ENCODE assay signal across 1 cellular context in genomic region chr12:121857322-121858246, GRCh38.
TF ChIP-seq lines count a peak whose summit lies in the region.

No MANE protein-coding gene starts in this region.

TF ChIP-seq in HepG2, 621 proteins besides CTCF, POLR2A, EP300 and RAD21 (continued from another document and continues in another):
- TF ChIP-seq IKZF4 (CRISPR knock-in tag; IDR thresholded peaks at IDR 0.05; ENCODE audit: borderline replicate concordance, low read depth, not compliant biosample characterization) (no peak), PAF1 (CRISPR knock-in tag; IDR thresholded peaks at IDR 0.05) (no peak), REL (CRISPR knock-in tag; conservative IDR thresholded peaks at IDR 0.05) (0 out of 2 replicates have a peak, but pooled peaks have one; percentile 67), BCL6 (CRISPR knock-in tag; IDR thresholded peaks at IDR 0.05) (peak; percentile 28; the same call in 1 of the 2 replicates), ARID2 (CRISPR knock-in tag; IDR thresholded peaks at IDR 0.05; ENCODE audit: borderline replicate concordance) (no peak), NCOA2 (CRISPR knock-in tag; IDR thresholded peaks at IDR 0.05) (peak; percentile 71), ZNF224 (CRISPR knock-in tag; IDR thresholded peaks at IDR 0.05) (no peak), ZNF136 (CRISPR knock-in tag; IDR thresholded peaks at IDR 0.05; ENCODE audit: low read depth) (no peak), GABPB1 (CRISPR knock-in tag; IDR thresholded peaks at IDR 0.05) (peak; percentile 88), AHR (CRISPR knock-in tag; IDR thresholded peaks at IDR 0.05) (0 out of 2 replicates have a peak, but pooled peaks have one; percentile 36), MYC (CRISPR knock-in tag; IDR thresholded peaks at IDR 0.05; ENCODE audit: borderline replicate concordance) (peak; percentile 68; the same call in 1 of the 2 replicates), MLX (CRISPR knock-in tag; IDR thresholded peaks at IDR 0.05) (0 out of 2 replicates have a peak, but pooled peaks have one; percentile 45), KDM3A (CRISPR knock-in tag; IDR thresholded peaks at IDR 0.05; ENCODE audit: low read depth) (peak; percentile 42; the same call in 1 of the 2 replicates), FOXP1 (IDR thresholded peaks at IDR 0.05) (no peak), FOXP1 (CRISPR knock-in tag; IDR thresholded peaks at IDR 0.05) (peak; percentile 47; the same call in 1 of the 2 replicates), KDM6A (CRISPR knock-in tag; IDR thresholded peaks at IDR 0.05; ENCODE audit: low read depth) (peak; percentile 94), HNF4A (CRISPR knock-in tag; IDR thresholded peaks at IDR 0.05) (peak; percentile 93), ZBTB39 (CRISPR knock-in tag; IDR thresholded peaks at IDR 0.05) (no peak; the same call in 1 of the 2 replicates), NFE2L2 (IDR thresholded peaks at IDR 0.05; ENCODE audit: low read length) (no peak; the same call in 1 of the 2 replicates), FOXP4 (CRISPR knock-in tag; IDR thresholded peaks at IDR 0.05) (peak; percentile 68), SNAI1 (CRISPR knock-in tag; IDR thresholded peaks at IDR 0.05; ENCODE audit: borderline replicate concordance) (0 out of 2 replicates have a peak, but pooled peaks have one; percentile 67), ATF4 (CRISPR knock-in tag; IDR thresholded peaks at IDR 0.05) (peak in 1 of 2 experiments; percentile 89; a peak in 2 of 4 replicates), STAG1 (CRISPR knock-in tag; IDR thresholded peaks at IDR 0.05) (0 out of 2 replicates have a peak, but pooled peaks have one; percentile 7), ZNF567 (CRISPR knock-in tag; IDR thresholded peaks at IDR 0.05; ENCODE audit: borderline replicate concordance) (0 out of 2 replicates have a peak, but pooled peaks have one; percentile 33), NCOA1 (CRISPR knock-in tag; IDR thresholded peaks at IDR 0.05) (no peak), ZNF724P (CRISPR knock-in tag; IDR thresholded peaks at IDR 0.05; ENCODE audit: borderline replicate concordance) (no peak), ELF1 (CRISPR knock-in tag; IDR thresholded peaks at IDR 0.05) (peak; percentile 78), PHF20 (CRISPR knock-in tag; IDR thresholded peaks at IDR 0.05) (peak; percentile 68; the same call in 1 of the 2 replicates), ZNF775 (CRISPR knock-in tag; IDR thresholded peaks at IDR 0.05; ENCODE audit: borderline replicate concordance) (0 out of 2 replicates have a peak, but pooled peaks have one; percentile 59), ZNF788 (CRISPR knock-in tag; IDR thresholded peaks at IDR 0.05; ENCODE audit: borderline replicate concordance) (peak; percentile 46; the same call in 1 of the 2 replicates), RBFOX2 (IDR thresholded peaks at IDR 0.05; ENCODE audit: low read depth, low read length) (0 out of 2 replicates have a peak, but pooled peaks have one; percentile 24), TBX2 (CRISPR knock-in tag; IDR thresholded peaks at IDR 0.05; ENCODE audit: borderline replicate concordance) (peak; percentile 53; the same call in 1 of the 2 replicates), SAP130 (CRISPR knock-in tag; IDR thresholded peaks at IDR 0.05; ENCODE audit: low read depth) (peak; percentile 81), CEBPB (IDR thresholded peaks at IDR 0.05; ENCODE audit: borderline replicate concordance, low read depth, low read length) (peak; percentile 65; the same call in 1 of the 2 replicates), ZNF543 (CRISPR knock-in tag; IDR thresholded peaks at IDR 0.05) (peak; percentile 88; the same call in 1 of the 2 replicates), ZNF670 (CRISPR knock-in tag; IDR thresholded peaks at IDR 0.05; ENCODE audit: borderline replicate concordance) (peak; percentile 92)
- TF ChIP-seq, protein P1, sequence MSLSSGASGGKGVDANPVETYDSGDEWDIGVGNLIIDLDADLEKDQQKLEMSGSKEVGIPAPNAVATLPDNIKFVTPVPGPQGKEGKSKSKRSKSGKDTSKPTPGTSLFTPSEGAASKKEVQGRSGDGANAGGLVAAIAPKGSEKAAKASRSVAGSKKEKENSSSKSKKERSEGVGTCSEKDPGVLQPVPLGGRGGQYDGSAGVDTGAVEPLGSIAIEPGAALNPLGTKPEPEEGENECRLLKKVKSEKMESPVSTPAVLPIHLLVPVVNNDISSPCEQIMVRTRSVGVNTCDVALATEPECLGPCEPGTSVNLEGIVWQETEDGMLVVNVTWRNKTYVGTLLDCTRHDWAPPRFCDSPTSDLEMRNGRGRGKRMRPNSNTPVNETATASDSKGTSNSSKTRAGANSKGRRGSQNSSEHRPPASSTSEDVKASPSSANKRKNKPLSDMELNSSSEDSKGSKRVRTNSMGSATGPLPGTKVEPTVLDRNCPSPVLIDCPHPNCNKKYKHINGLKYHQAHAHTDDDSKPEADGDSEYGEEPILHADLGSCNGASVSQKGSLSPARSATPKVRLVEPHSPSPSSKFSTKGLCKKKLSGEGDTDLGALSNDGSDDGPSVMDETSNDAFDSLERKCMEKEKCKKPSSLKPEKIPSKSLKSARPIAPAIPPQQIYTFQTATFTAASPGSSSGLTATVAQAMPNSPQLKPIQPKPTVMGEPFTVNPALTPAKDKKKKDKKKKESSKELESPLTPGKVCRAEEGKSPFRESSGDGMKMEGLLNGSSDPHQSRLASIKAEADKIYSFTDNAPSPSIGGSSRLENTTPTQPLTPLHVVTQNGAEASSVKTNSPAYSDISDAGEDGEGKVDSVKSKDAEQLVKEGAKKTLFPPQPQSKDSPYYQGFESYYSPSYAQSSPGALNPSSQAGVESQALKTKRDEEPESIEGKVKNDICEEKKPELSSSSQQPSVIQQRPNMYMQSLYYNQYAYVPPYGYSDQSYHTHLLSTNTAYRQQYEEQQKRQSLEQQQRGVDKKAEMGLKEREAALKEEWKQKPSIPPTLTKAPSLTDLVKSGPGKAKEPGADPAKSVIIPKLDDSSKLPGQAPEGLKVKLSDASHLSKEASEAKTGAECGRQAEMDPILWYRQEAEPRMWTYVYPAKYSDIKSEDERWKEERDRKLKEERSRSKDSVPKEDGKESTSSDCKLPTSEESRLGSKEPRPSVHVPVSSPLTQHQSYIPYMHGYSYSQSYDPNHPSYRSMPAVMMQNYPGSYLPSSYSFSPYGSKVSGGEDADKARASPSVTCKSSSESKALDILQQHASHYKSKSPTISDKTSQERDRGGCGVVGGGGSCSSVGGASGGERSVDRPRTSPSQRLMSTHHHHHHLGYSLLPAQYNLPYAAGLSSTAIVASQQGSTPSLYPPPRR (CRISPR knock-in tag; IDR thresholded peaks at IDR 0.05; ENCODE audit: borderline replicate concordance), result peak; percentile 80; the same call in 1 of the 2 replicates
- TF ChIP-seq, protein P2, sequence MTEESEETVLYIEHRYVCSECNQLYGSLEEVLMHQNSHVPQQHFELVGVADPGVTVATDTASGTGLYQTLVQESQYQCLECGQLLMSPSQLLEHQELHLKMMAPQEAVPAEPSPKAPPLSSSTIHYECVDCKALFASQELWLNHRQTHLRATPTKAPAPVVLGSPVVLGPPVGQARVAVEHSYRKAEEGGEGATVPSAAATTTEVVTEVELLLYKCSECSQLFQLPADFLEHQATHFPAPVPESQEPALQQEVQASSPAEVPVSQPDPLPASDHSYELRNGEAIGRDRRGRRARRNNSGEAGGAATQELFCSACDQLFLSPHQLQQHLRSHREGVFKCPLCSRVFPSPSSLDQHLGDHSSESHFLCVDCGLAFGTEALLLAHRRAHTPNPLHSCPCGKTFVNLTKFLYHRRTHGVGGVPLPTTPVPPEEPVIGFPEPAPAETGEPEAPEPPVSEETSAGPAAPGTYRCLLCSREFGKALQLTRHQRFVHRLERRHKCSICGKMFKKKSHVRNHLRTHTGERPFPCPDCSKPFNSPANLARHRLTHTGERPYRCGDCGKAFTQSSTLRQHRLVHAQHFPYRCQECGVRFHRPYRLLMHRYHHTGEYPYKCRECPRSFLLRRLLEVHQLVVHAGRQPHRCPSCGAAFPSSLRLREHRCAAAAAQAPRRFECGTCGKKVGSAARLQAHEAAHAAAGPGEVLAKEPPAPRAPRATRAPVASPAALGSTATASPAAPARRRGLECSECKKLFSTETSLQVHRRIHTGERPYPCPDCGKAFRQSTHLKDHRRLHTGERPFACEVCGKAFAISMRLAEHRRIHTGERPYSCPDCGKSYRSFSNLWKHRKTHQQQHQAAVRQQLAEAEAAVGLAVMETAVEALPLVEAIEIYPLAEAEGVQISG (CRISPR knock-in tag; IDR thresholded peaks at IDR 0.05), result peak; percentile 68
- TF ChIP-seq, protein P3, sequence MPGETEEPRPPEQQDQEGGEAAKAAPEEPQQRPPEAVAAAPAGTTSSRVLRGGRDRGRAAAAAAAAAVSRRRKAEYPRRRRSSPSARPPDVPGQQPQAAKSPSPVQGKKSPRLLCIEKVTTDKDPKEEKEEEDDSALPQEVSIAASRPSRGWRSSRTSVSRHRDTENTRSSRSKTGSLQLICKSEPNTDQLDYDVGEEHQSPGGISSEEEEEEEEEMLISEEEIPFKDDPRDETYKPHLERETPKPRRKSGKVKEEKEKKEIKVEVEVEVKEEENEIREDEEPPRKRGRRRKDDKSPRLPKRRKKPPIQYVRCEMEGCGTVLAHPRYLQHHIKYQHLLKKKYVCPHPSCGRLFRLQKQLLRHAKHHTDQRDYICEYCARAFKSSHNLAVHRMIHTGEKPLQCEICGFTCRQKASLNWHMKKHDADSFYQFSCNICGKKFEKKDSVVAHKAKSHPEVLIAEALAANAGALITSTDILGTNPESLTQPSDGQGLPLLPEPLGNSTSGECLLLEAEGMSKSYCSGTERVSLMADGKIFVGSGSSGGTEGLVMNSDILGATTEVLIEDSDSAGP (CRISPR knock-in tag; IDR thresholded peaks at IDR 0.05; ENCODE audit: borderline replicate concordance), result peak; percentile 24; the same call in 1 of the 2 replicates
- TF ChIP-seq, protein P4, sequence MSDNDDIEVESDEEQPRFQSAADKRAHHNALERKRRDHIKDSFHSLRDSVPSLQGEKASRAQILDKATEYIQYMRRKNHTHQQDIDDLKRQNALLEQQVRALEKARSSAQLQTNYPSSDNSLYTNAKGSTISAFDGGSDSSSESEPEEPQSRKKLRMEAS (IDR thresholded peaks at IDR 0.05), result peak; percentile 66
- TF ChIP-seq, protein P5, sequence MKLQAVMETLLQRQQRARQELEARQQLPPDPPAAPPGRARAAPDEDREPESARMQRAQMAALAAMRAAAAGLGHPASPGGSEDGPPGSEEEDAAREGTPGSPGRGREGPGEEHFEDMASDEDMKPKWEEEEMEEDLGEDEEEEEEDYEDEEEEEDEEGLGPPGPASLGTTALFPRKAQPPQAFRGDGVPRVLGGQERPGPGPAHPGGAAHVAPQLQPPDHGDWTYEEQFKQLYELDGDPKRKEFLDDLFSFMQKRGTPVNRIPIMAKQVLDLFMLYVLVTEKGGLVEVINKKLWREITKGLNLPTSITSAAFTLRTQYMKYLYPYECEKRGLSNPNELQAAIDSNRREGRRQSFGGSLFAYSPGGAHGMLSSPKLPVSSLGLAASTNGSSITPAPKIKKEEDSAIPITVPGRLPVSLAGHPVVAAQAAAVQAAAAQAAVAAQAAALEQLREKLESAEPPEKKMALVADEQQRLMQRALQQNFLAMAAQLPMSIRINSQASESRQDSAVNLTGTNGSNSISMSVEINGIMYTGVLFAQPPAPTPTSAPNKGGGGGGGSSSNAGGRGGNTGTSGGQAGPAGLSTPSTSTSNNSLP (IDR thresholded peaks at IDR 0.05; ENCODE audit: low read depth, low read length), result peak; percentile 56; the same call in 1 of the 2 replicates
